14 cellular contexts compared by ENCODE assay signal in the genomic region with DNA sequence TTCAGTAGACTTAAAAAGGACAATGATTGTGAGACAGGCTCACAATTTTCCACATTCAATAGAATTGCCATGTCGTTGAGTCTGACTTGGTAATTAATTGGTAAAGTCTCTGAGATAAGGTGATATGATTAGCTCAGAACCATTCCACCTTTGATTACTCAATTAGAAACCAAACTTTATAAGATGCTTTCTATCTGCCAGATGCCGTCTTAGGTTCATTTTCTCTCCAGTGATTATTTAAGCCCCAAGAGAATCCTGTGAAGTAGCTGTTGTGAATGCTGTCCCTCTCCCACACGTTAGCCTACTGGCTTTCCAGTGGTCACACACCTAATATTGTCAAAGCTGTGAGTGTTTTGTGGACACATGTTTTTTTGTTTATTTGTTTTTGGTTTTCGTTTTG.
"Had no signal": no experiment of that assay in that cellular context is flagged by ENCODE, and none has a peak within 500 bp of the region (broad histone marks: within the 10 kb centered on the region; RNA-seq: fewer than 3 reads in every experiment).

No MANE protein-coding gene starts in this region.

- H3K36me3 ChIP-seq: ascending aorta had no signal

- H3K4me1 ChIP-seq: ascending aorta, body of pancreas had no signal

- ATAC-seq: activated CD8-positive, alpha-beta T cell treated with anti-CD3 and anti-CD28 coated beads for 36 hours; body of pancreas had no signal

- H3K9me3 ChIP-seq: ascending aorta, body of pancreas had no signal

- H3K27me3 ChIP-seq: ascending aorta, body of pancreas had no signal

- H3K27ac ChIP-seq: ascending aorta, body of pancreas, coronary artery had no signal

- DNase-seq: activated CD4-positive, alpha-beta T cell treated with anti-CD3 and anti-CD28 coated beads for 4 hours; activated CD8-positive, alpha-beta memory T cell treated with anti-CD3 and anti-CD28 coated beads, Interleukin-2, amount 50 U/mL, for 4 hours; activated CD8-positive, alpha-beta T cell treated with anti-CD3 and anti-CD28 coated beads for 36 hours; activated naive CD4-positive, alpha-beta T cell; body of pancreas; central memory CD4-positive, alpha-beta T cell; Karpas-422; MM.1S; NCI-H146; NCI-H446; SIG-M5; T-helper 1 cell had no signal

- H3K4me3 ChIP-seq: ascending aorta, body of pancreas, coronary artery had no signal
